In genomic region chr15:80895091-80895490, GRCh38 we compare ENCODE assay signal across 15 cellular contexts.
A peak's percentile ranks its signal among the peaks of the same experiment; 100 is the strongest.
DNase-seq lines count a peak whose midpoint lies in the region; ATAC-seq and TF ChIP-seq lines count a peak whose summit lies in the region.
"Had no signal": no experiment of that assay in that cellular context is flagged by ENCODE, and none has a peak within 500 bp of the region (broad histone marks: within the 10 kb centered on the region; RNA-seq: fewer than 3 reads in every experiment).

No MANE protein-coding gene starts in this region.

- H3K27me3 ChIP-seq in left ventricle myocardium inferior (ENCODE audit: low read depth) (no peaks in the 10 kb centered on the region), thyroid gland (no peaks in the 10 kb centered on the region)

- no peak for TF ChIP-seq CTCF in left ventricle myocardium inferior (IDR thresholded peaks at IDR 0.05; ENCODE audit: borderline replicate concordance)
- TF ChIP-seq CTCF in nephron progenitor cell (IDR thresholded peaks at IDR 0.05): no peak
- TF ChIP-seq CTCF in thyroid gland (IDR thresholded peaks at IDR 0.05): no peak
- TF ChIP-seq CTCF in activated CD8-positive, alpha-beta T cell treated with anti-CD3 and anti-CD28 coated beads for 36 hours (IDR thresholded peaks at IDR 0.05): no peak

- peaks cover 21% of the 10 kb centered on the region for H3K4me1 ChIP-seq in left ventricle myocardium inferior
- peaks cover 0 to 4% of the 10 kb centered on the region in 2 donors for H3K4me1 ChIP-seq in thyroid gland

- H3K27ac Mint-ChIP-seq in nephron progenitor cell: peak overlapping the region; percentile 52
- H3K27ac Mint-ChIP-seq in activated CD8-positive, alpha-beta T cell treated with anti-CD3 and anti-CD28 coated beads for 36 hours: no peak overlapping the region

- intact Hi-C loops in left ventricle myocardium inferior (cut with micrococcal nuclease) (no loop called here), Right ventricle myocardium superior (cut with DNase I) (no loop called here), left colon (cut with DNase I, micrococcal nuclease) (no loop called here), thyroid gland (cut with DNase I) (no loop called here)
- intact Hi-C loops in activated CD8-positive, alpha-beta T cell treated with anti-CD3 and anti-CD28 coated beads for 36 hours (cut with micrococcal nuclease): no loop called here

- WGBS in thyroid gland, 2 donors: 72 to 75% methylated on average over 6 to 7 of the region's 7 CpGs

- peaks cover 11% of the 10 kb centered on the region for H3K9me3 Mint-ChIP-seq in nephron progenitor cell
- H3K9me3 Mint-ChIP-seq in activated CD8-positive, alpha-beta T cell treated with anti-CD3 and anti-CD28 coated beads for 36 hours: peaks cover 6% of the 10 kb centered on the region

- H3K36me3 ChIP-seq in left ventricle myocardium inferior: peaks cover 12% of the 10 kb centered on the region
- no peaks in the 10 kb centered on the region for H3K36me3 ChIP-seq in thyroid gland

- H3K4me3 Mint-ChIP-seq in nephron progenitor cell: no peak overlapping the region
- no peak overlapping the region for H3K4me3 Mint-ChIP-seq in activated CD8-positive, alpha-beta T cell treated with anti-CD3 and anti-CD28 coated beads for 36 hours
- H3K4me3 Mint-ChIP-seq: CD4-positive, alpha-beta memory T cell had no signal

- H3K9me3 ChIP-seq in left ventricle myocardium inferior (replicated peaks): peaks cover 11% of the 10 kb centered on the region
- no peaks in the 10 kb centered on the region for H3K9me3 ChIP-seq in thyroid gland

- POLR2A ChIA-PET in activated CD8-positive, alpha-beta T cell treated with anti-CD3 and anti-CD28 coated beads for 36 hours (lab: Charles Lee): no interaction called here

- H3K4me1 Mint-ChIP-seq in nephron progenitor cell: peaks cover 8% of the 10 kb centered on the region
- no peaks in the 10 kb centered on the region for H3K4me1 Mint-ChIP-seq in activated CD8-positive, alpha-beta T cell treated with anti-CD3 and anti-CD28 coated beads for 36 hours (ENCODE audit: low read depth)
- H3K4me1 Mint-ChIP-seq: CD4-positive, alpha-beta memory T cell had no signal

- H3K36me3 Mint-ChIP-seq in nephron progenitor cell (ENCODE audit: low read depth): peaks cover 15% of the 10 kb centered on the region
- peaks cover 13% of the 10 kb centered on the region for H3K36me3 Mint-ChIP-seq in activated CD8-positive, alpha-beta T cell treated with anti-CD3 and anti-CD28 coated beads for 36 hours (ENCODE audit: low read depth)

- H3K27me3 Mint-ChIP-seq in nephron progenitor cell (ENCODE audit: low read depth, poor library complexity): peaks cover 4% of the 10 kb centered on the region
- no peaks in the 10 kb centered on the region for H3K27me3 Mint-ChIP-seq in activated CD8-positive, alpha-beta T cell treated with anti-CD3 and anti-CD28 coated beads for 36 hours
- H3K27me3 Mint-ChIP-seq: CD4-positive, alpha-beta memory T cell had no signal

- ATAC-seq in Right ventricle myocardium superior (ENCODE audit: poor library complexity) (no peak), left colon (peak; percentile 60)
- no peak for ATAC-seq in activated CD8-positive, alpha-beta T cell treated with anti-CD3 and anti-CD28 coated beads for 36 hours

- DNase-seq in left ventricle myocardium inferior: no peak
- DNase-seq in Right ventricle myocardium superior: no peak
- no peak for DNase-seq in left colon
- DNase-seq in nephron progenitor cell: no peak
- no peak for DNase-seq in thyroid gland
- DNase-seq in activated CD8-positive, alpha-beta T cell treated with anti-CD3 and anti-CD28 coated beads for 36 hours: no peak
- DNase-seq: C1 segment of cervical spinal cord; Calu3; CD4-positive, alpha-beta memory T cell; COR-L47; DMS53; DMS79 treated with DMSO at 0.1 percent for 48 hours; GF-D8; H7; HCEC 1CT had no signal

- no peak overlapping the region for H3K4me3 ChIP-seq in left ventricle myocardium inferior
- no peak overlapping the region for H3K4me3 ChIP-seq in thyroid gland (replicated peaks in 1 of 3)

- TF ChIP-seq POLR2A in thyroid gland (IDR thresholded peaks at IDR 0.05): no peak

- H3K27ac ChIP-seq in left ventricle myocardium inferior (replicated peaks) (peak overlapping the region; percentile 28), thyroid gland (no peak overlapping the region)

- CTCF ChIA-PET in activated CD8-positive, alpha-beta T cell treated with anti-CD3 and anti-CD28 coated beads for 36 hours (lab: Charles Lee): no interaction called here
